Comparison of ENCODE assay signal across 3 cellular contexts in the genomic region with DNA sequence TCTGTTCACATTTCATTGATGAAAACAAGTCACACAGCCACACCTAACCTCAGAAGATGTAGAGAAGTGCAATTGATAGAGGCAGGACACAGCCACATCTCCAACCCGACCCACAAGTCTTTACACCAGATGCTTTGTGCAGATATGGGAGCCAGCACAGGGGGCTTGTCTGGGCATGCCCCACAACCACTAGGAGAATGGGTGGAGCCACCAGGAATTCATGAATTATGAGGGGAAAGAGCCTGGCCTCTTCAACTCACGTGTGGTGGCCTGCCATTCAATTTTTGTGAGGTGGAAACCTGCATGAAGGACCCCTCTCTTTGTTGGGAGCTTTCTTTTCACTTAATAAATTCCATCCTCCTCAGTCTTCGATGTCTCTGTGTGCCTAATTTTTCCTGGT.
TF ChIP-seq lines count a peak whose summit lies in the region.

No MANE protein-coding gene starts in this region.

TF ChIP-seq in SK-N-SH, 30 proteins besides CTCF, POLR2A, EP300 and RAD21:
- TF ChIP-seq GABPA (IDR thresholded peaks at IDR 0.05; ENCODE audit: low read depth) (no peak), EZH2phosphoT487 (IDR thresholded peaks at IDR 0.05; ENCODE audit: borderline replicate concordance, low read depth) (no peak), SMC3 (IDR thresholded peaks at IDR 0.05; ENCODE audit: low read depth, low read length) (no peak), NFIC (IDR thresholded peaks at IDR 0.05; ENCODE audit: borderline replicate concordance) (no peak), MEF2A (IDR thresholded peaks at IDR 0.05; ENCODE audit: borderline replicate concordance, low read depth) (no peak), TAF1 (IDR thresholded peaks at IDR 0.05; ENCODE audit: borderline replicate concordance, low read depth, low read length) (no peak), FOXM1 (IDR thresholded peaks at IDR 0.05; ENCODE audit: low read depth) (no peak), JUND (IDR thresholded peaks at IDR 0.05) (no peak), ELF1 (IDR thresholded peaks at IDR 0.05) (no peak), SIN3A (IDR thresholded peaks at IDR 0.05; ENCODE audit: borderline replicate concordance, low read depth, low read length) (no peak), YY1 (IDR thresholded peaks at IDR 0.05; ENCODE audit: low read depth) (no peak)
- TF ChIP-seq, protein P1, sequence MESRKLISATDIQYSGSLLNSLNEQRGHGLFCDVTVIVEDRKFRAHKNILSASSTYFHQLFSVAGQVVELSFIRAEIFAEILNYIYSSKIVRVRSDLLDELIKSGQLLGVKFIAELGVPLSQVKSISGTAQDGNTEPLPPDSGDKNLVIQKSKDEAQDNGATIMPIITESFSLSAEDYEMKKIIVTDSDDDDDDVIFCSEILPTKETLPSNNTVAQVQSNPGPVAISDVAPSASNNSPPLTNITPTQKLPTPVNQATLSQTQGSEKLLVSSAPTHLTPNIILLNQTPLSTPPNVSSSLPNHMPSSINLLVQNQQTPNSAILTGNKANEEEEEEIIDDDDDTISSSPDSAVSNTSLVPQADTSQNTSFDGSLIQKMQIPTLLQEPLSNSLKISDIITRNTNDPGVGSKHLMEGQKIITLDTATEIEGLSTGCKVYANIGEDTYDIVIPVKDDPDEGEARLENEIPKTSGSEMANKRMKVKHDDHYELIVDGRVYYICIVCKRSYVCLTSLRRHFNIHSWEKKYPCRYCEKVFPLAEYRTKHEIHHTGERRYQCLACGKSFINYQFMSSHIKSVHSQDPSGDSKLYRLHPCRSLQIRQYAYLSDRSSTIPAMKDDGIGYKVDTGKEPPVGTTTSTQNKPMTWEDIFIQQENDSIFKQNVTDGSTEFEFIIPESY (IDR thresholded peaks at IDR 0.05; ENCODE audit: borderline replicate concordance, low read depth), result no peak
- TF ChIP-seq, protein P2, sequence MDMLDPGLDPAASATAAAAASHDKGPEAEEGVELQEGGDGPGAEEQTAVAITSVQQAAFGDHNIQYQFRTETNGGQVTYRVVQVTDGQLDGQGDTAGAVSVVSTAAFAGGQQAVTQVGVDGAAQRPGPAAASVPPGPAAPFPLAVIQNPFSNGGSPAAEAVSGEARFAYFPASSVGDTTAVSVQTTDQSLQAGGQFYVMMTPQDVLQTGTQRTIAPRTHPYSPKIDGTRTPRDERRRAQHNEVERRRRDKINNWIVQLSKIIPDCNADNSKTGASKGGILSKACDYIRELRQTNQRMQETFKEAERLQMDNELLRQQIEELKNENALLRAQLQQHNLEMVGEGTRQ (IDR thresholded peaks at IDR 0.05; ENCODE audit: borderline replicate concordance, low read depth, low read length), result no peak
- TF ChIP-seq, protein P3, sequence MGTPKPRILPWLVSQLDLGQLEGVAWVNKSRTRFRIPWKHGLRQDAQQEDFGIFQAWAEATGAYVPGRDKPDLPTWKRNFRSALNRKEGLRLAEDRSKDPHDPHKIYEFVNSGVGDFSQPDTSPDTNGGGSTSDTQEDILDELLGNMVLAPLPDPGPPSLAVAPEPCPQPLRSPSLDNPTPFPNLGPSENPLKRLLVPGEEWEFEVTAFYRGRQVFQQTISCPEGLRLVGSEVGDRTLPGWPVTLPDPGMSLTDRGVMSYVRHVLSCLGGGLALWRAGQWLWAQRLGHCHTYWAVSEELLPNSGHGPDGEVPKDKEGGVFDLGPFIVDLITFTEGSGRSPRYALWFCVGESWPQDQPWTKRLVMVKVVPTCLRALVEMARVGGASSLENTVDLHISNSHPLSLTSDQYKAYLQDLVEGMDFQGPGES (IDR thresholded peaks at IDR 0.05; ENCODE audit: low read depth, low read length), result no peak

TF ChIP-seq in SK-N-SH treated with all-trans-retinoic acid at 6 μM for 48 hours, 23 proteins besides CTCF, POLR2A, EP300 and RAD21:
- no peak for TF ChIP-seq TCF4 (CRISPR knock-in tag; IDR thresholded peaks at IDR 0.05; ENCODE audit: borderline replicate concordance)
- TF ChIP-seq SNAI2 (CRISPR knock-in tag; IDR thresholded peaks at IDR 0.05), result no peak
- no peak for TF ChIP-seq ZNF8 (CRISPR knock-in tag; IDR thresholded peaks at IDR 0.05)
- TF ChIP-seq, protein P4, sequence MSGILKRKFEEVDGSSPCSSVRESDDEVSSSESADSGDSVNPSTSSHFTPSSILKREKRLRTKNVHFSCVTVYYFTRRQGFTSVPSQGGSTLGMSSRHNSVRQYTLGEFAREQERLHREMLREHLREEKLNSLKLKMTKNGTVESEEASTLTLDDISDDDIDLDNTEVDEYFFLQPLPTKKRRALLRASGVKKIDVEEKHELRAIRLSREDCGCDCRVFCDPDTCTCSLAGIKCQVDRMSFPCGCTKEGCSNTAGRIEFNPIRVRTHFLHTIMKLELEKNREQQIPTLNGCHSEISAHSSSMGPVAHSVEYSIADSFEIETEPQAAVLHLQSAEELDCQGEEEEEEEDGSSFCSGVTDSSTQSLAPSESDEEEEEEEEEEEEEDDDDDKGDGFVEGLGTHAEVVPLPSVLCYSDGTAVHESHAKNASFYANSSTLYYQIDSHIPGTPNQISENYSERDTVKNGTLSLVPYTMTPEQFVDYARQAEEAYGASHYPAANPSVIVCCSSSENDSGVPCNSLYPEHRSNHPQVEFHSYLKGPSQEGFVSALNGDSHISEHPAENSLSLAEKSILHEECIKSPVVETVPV (CRISPR knock-in tag; IDR thresholded peaks at IDR 0.05), result no peak
- no peak for TF ChIP-seq BACH2 (CRISPR knock-in tag; IDR thresholded peaks at IDR 0.05; ENCODE audit: borderline replicate concordance)
- TF ChIP-seq ESRRG (CRISPR knock-in tag; IDR thresholded peaks at IDR 0.05), result no peak
- TF ChIP-seq ZC3H10 (CRISPR knock-in tag; IDR thresholded peaks at IDR 0.05), result no peak
- TF ChIP-seq, protein P5, sequence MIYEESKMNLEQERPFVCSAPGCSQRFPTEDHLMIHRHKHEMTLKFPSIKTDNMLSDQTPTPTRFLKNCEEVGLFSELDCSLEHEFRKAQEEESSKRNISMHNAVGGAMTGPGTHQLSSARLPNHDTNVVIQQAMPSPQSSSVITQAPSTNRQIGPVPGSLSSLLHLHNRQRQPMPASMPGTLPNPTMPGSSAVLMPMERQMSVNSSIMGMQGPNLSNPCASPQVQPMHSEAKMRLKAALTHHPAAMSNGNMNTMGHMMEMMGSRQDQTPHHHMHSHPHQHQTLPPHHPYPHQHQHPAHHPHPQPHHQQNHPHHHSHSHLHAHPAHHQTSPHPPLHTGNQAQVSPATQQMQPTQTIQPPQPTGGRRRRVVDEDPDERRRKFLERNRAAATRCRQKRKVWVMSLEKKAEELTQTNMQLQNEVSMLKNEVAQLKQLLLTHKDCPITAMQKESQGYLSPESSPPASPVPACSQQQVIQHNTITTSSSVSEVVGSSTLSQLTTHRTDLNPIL (CRISPR knock-in tag; IDR thresholded peaks at IDR 0.05; ENCODE audit: low read depth), result no peak

TF ChIP-seq in H1, 55 proteins besides CTCF, POLR2A, EP300 and RAD21:
- no peak for TF ChIP-seq SP1 (IDR thresholded peaks at IDR 0.05; ENCODE audit: low read depth, low read length)
- TF ChIP-seq GTF2F1 (IDR thresholded peaks at IDR 0.05; ENCODE audit: borderline replicate concordance, low read depth, low read length), result no peak
- TF ChIP-seq CBX8 (IDR thresholded peaks at IDR 0.05; ENCODE audit: borderline replicate concordance, low read depth, low read length), result no peak
- no peak for TF ChIP-seq YY1 (IDR thresholded peaks at IDR 0.05; ENCODE audit: low read depth, low read length)
